ENCODE assay signal across 16 cellular contexts in the genomic region with DNA sequence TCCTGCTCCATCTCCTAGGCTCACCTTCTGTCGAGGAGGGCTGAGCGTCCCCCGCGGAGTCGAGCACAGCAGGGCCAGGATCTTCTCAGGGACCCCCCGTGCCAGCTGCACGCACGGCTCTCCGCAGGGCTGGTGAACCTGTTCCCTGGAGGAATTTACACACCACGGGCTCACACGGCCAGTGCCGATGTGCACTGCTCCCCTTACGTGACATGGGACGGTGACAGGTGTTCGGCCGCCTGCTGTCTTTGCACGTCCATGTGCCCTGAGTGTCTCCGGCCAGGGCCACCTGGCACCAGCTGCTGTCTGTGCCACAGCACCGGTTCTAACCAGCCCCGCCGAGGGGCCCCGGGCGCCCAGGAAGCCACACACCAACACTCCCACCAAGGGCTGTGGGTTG. TPM values are rescaled to one million over a fixed set of nuclear protein-coding genes. Genes with fewer than 3 reads are reported as not detected.
DNase-seq lines count a peak whose midpoint lies in the region; ATAC-seq, FAIRE-seq and TF ChIP-seq lines count a peak whose summit lies in the region.
"Had no signal": no experiment of that assay in that cellular context is flagged by ENCODE, and none has a peak within 500 bp of the region (broad histone marks: within the 10 kb centered on the region; RNA-seq: fewer than 3 reads in every experiment).

No MANE protein-coding gene starts in this region.

- DNase-seq in COLO668 (lab: John Stamatoyannopoulos, UW; ENCODE audit: unreplicated experiment) = peak; percentile 97
- DNase-seq in Peyer's patch = no peak
- no peak for DNase-seq in lower lobe of right lung
- DNase-seq in H54 (ENCODE audit: insufficient read length, low spot score) = no peak
- DNase-seq: activated CD4-positive, alpha-beta T cell treated with anti-CD3 and anti-CD28 coated beads, Interleukin-2, amount 50 U/mL, for 1 hour; activated effector memory CD4-positive, alpha-beta T cell treated with Interleukin-2 at 50 U/mL for 16 hours; hypothalamus; MM.1S; stimulated activated CD4-positive, alpha-beta T cell treated with anti-CD3 and anti-CD28 coated beads, Interleukin-4, amount 100 ng/mL, for 1 hour; stimulated activated naive CD4-positive, alpha-beta T cell treated with Interleukin-2 at 50 U/mL for 16 hours; T-helper 2 cell had no signal

- H3K36me3 ChIP-seq in KOPT-K1 (ENCODE audit: insufficient read depth, low read length) = no peaks in the 10 kb centered on the region
- no peaks in the 10 kb centered on the region for H3K36me3 ChIP-seq in Peyer's patch
- no peaks in the 10 kb centered on the region for H3K36me3 ChIP-seq in lower lobe of right lung

- TF ChIP-seq CTCF in Peyer's patch (IDR thresholded peaks at IDR 0.05) (no peak), lower lobe of right lung (IDR thresholded peaks at IDR 0.05) (no peak)

- intact Hi-C loops in lower lobe of right lung (cut with DNase I) = no loop called here

- H3K27me3 ChIP-seq in Peyer's patch = no peaks in the 10 kb centered on the region
- peaks cover 10% of the 10 kb centered on the region for H3K27me3 ChIP-seq in lower lobe of right lung (ENCODE audit: low read depth)

- H3K4me1 ChIP-seq in Peyer's patch (peaks cover 6 to 67% (median 8%) of the 10 kb centered on the region in 4 donors), lower lobe of right lung (peaks cover 55% of the 10 kb centered on the region)

- H3K27ac ChIP-seq in KOPT-K1 (ENCODE audit: low read depth, low read length, poor library complexity, severe bottlenecking) (peak overlapping the region; percentile 28), Peyer's patch (peak overlapping the region in 3 of 4 donors; percentile 68 to 95 (median 91)), lower lobe of right lung (peak overlapping the region; percentile 69)

- no peaks in the 10 kb centered on the region for H3K9me3 ChIP-seq in KOPT-K1 (ENCODE audit: insufficient read depth, low read length, poor library complexity, severe bottlenecking)
- H3K9me3 ChIP-seq in Peyer's patch = no peaks in the 10 kb centered on the region
- H3K9me3 ChIP-seq in lower lobe of right lung = no peaks in the 10 kb centered on the region

- TF ChIP-seq POLR2A in Peyer's patch (IDR thresholded peaks at IDR 0.05) = no peak
- no peak for TF ChIP-seq POLR2A in H54 (IDR thresholded peaks at IDR 0.05; ENCODE audit: low read depth, low read length)

- ATAC-seq in lower lobe of right lung = no peak
- no peak for ATAC-seq in HG03045 (IDR thresholded peaks at IDR 0.05; ENCODE audit: unreplicated experiment)
- no peak for ATAC-seq in HG03520 (IDR thresholded peaks at IDR 0.05; ENCODE audit: unreplicated experiment)
- no peak for ATAC-seq in GM19467 (IDR thresholded peaks at IDR 0.05; ENCODE audit: unreplicated experiment)

- FAIRE-seq in H54 (lab: Jason Lieb, UNC) = no peak

- H3K4me3 ChIP-seq in Peyer's patch (no peak overlapping the region), lower lobe of right lung (no peak overlapping the region)

RNA-seq across cellular contexts. Expression of gene AGPAT2, which starts 8.7 kb away (rescaled TPM):
- 100 to 1,000 TPM in 3 of 4 donors, 10 to 100 TPM in 1; 97.4 to 802 (median 479) TPM for total RNA-seq in Peyer's patch
- 106 TPM for total RNA-seq in lower lobe of right lung

RNA-seq across cellular contexts. Expression of gene DIPK1B, which starts 16.4 kb away (rescaled TPM):
- total RNA-seq in Peyer's patch = 1 to 10 TPM in 3 of 4 donors, under 1 TPM in 1; 0.70 to 5.8 (median 2.6) TPM
- 15.1 TPM for total RNA-seq in lower lobe of right lung

RNA-seq across cellular contexts. Expression of gene EGFL7, which starts 33.2 kb away (rescaled TPM):
- total RNA-seq in Peyer's patch (10 to 100 TPM; 21.5 to 77.6 (median 46.0) TPM), lower lobe of right lung (230 TPM)

RNA-seq across cellular contexts. Expression of gene LCN10, which starts 46.8 kb away (rescaled TPM):
- total RNA-seq in Peyer's patch (10 to 100 TPM in 1 of 4 donors, 1 to 10 TPM in 3; 1.1 to 28.1 (median 4.4) TPM), lower lobe of right lung (2.5 TPM)
- total RNA-seq: mononuclear cell had no signal

RNA-seq across cellular contexts. Expression of gene LCN6, which starts 52.4 kb away (rescaled TPM):
- total RNA-seq in Peyer's patch = 10 to 100 TPM in 1 of 4 donors, 1 to 10 TPM in 3; 4.7 to 17.3 (median 5.6) TPM
- total RNA-seq in lower lobe of right lung = 2.9 TPM
- total RNA-seq: mononuclear cell had no signal

Comparison
In these comparisons a context has a peak if more than half of its experiments do, and no peak if none do; other contexts are left out.
1. H3K27ac ChIP-seq: peak in every context shown above with its lines; median percentile 91 in Peyer's patch; 69 in lower lobe of right lung; 28 in KOPT-K1.